In genomic region chr19:55350620-55351315, GRCh38 we compare ENCODE assay signal across 16 cellular contexts. TPM values are rescaled to one million over a fixed set of nuclear protein-coding genes. Genes with fewer than 3 reads are reported as not detected.
A peak's percentile ranks its signal among the peaks of the same experiment; 100 is the strongest.
DNase-seq lines count a peak whose midpoint lies in the region; ATAC-seq and TF ChIP-seq lines count a peak whose summit lies in the region.
"Had no signal": no experiment of that assay in that cellular context is flagged by ENCODE, and none has a peak within 500 bp of the region (broad histone marks: within the 10 kb centered on the region; RNA-seq: fewer than 3 reads in every experiment).

No MANE protein-coding gene starts in this region.

- H3K4me1 Mint-ChIP-seq in activated naive CD8-positive, alpha-beta T cell treated with anti-CD3 and anti-CD28 coated beads, Interleukin-2, amount 10 ng/mL, durations not matched to agents 7 days and 5 days = peaks cover 16% of the 10 kb centered on the region
- peaks cover 18% of the 10 kb centered on the region for H3K4me1 Mint-ChIP-seq in activated naive CD8-positive, alpha-beta T cell treated with anti-CD3 and anti-CD28 coated beads, Interleukin-2, amount 50 U/mL, for 24 hours
- H3K4me1 Mint-ChIP-seq in type B pancreatic cell (ENCODE audit: unreplicated experiment) = peaks cover 9% of the 10 kb centered on the region

- H3K9me3 Mint-ChIP-seq in activated naive CD8-positive, alpha-beta T cell treated with anti-CD3 and anti-CD28 coated beads, Interleukin-2, amount 10 ng/mL, durations not matched to agents 7 days and 5 days = no peaks in the 10 kb centered on the region
- no peaks in the 10 kb centered on the region for H3K9me3 Mint-ChIP-seq in activated naive CD8-positive, alpha-beta T cell treated with anti-CD3 and anti-CD28 coated beads, Interleukin-2, amount 50 U/mL, for 24 hours
- H3K9me3 Mint-ChIP-seq in type B pancreatic cell = no peaks in the 10 kb centered on the region

- TF ChIP-seq CTCF in RWPE1 (conservative IDR thresholded peaks at IDR 0.05; ENCODE audit: low read depth) (no peak), type B pancreatic cell (conservative IDR thresholded peaks at IDR 0.05) (no peak)

- POLR2A ChIA-PET in activated naive CD8-positive, alpha-beta T cell treated with anti-CD3 and anti-CD28 coated beads, Interleukin-2, amount 10 ng/mL, durations not matched to agents 7 days and 5 days (lab: Charles Lee) = interaction anchor here (0.6 to 2.8 kb wide), 5 partner anchors 10 to 869 kb away, joined by 3 to 15 read pairs (median 3); partner anchors contain the start of genes KMT5C and UBE2S
- POLR2A ChIA-PET in RWPE1 (lab: Yijun Ruan, JAX; ENCODE audit: low non-redundant PET) = no interaction called here

- H3K27ac Mint-ChIP-seq in activated naive CD8-positive, alpha-beta T cell treated with anti-CD3 and anti-CD28 coated beads, Interleukin-2, amount 10 ng/mL, durations not matched to agents 7 days and 5 days = no peak overlapping the region
- no peak overlapping the region for H3K27ac Mint-ChIP-seq in activated naive CD8-positive, alpha-beta T cell treated with anti-CD3 and anti-CD28 coated beads, Interleukin-2, amount 50 U/mL, for 24 hours
- H3K27ac Mint-ChIP-seq in type B pancreatic cell = no peak overlapping the region

- TF ChIP-seq POLR2A in erythroblast (IDR thresholded peaks at IDR 0.05; ENCODE audit: low read length) = peak; percentile 19

- peaks cover 4% of the 10 kb centered on the region for H3K36me3 Mint-ChIP-seq in activated naive CD8-positive, alpha-beta T cell treated with anti-CD3 and anti-CD28 coated beads, Interleukin-2, amount 10 ng/mL, durations not matched to agents 7 days and 5 days
- no peaks in the 10 kb centered on the region for H3K36me3 Mint-ChIP-seq in activated naive CD8-positive, alpha-beta T cell treated with anti-CD3 and anti-CD28 coated beads, Interleukin-2, amount 50 U/mL, for 24 hours (ENCODE audit: low read depth)
- no peaks in the 10 kb centered on the region for H3K36me3 Mint-ChIP-seq in type B pancreatic cell

- peak; percentile 27 for DNase-seq in activated naive CD8-positive, alpha-beta T cell treated with anti-CD3 and anti-CD28 coated beads, Interleukin-2, amount 10 ng/mL, durations not matched to agents 7 days and 5 days
- no peak for DNase-seq in activated naive CD8-positive, alpha-beta T cell treated with anti-CD3 and anti-CD28 coated beads, Interleukin-2, amount 50 U/mL, for 24 hours
- DNase-seq in RWPE1 (ENCODE audit: low spot score) (no peak), erythroblast (lab: John Stamatoyannopoulos, UW) (no peak), type B pancreatic cell (ENCODE audit: extremely low spot score, unreplicated experiment) (no peak), activated T-cell treated with anti-CD3 and anti-CD28 coated beads for 4 hours (no peak), GM19240 (ENCODE audit: insufficient read length, low spot score) (no peak)
- DNase-seq: KG1, NCI-H1092 treated with DMSO at 0.1 percent for 48 hours, NCI-H1694, NCI-H2107, NCI-H2227 treated with DMSO at 0.1 percent for 48 hours, NCI-H524, OCI-M1 had no signal

- peaks cover 34% of the 10 kb centered on the region for H3K27me3 Mint-ChIP-seq in activated naive CD8-positive, alpha-beta T cell treated with anti-CD3 and anti-CD28 coated beads, Interleukin-2, amount 10 ng/mL, durations not matched to agents 7 days and 5 days
- peaks cover 40% of the 10 kb centered on the region for H3K27me3 Mint-ChIP-seq in activated naive CD8-positive, alpha-beta T cell treated with anti-CD3 and anti-CD28 coated beads, Interleukin-2, amount 50 U/mL, for 24 hours
- H3K27me3 Mint-ChIP-seq in type B pancreatic cell = peaks cover 47% of the 10 kb centered on the region

- ATAC-seq in activated naive CD8-positive, alpha-beta T cell treated with anti-CD3 and anti-CD28 coated beads, Interleukin-2, amount 10 ng/mL, durations not matched to agents 7 days and 5 days (ENCODE audit: low read depth) = no peak
- no peak for ATAC-seq in activated naive CD8-positive, alpha-beta T cell treated with anti-CD3 and anti-CD28 coated beads, Interleukin-2, amount 50 U/mL, for 24 hours
- no peak for ATAC-seq in GM19455 (IDR thresholded peaks at IDR 0.05; ENCODE audit: unreplicated experiment)

- H3K4me3 Mint-ChIP-seq in activated naive CD8-positive, alpha-beta T cell treated with anti-CD3 and anti-CD28 coated beads, Interleukin-2, amount 10 ng/mL, durations not matched to agents 7 days and 5 days = no peak overlapping the region
- no peak overlapping the region for H3K4me3 Mint-ChIP-seq in activated naive CD8-positive, alpha-beta T cell treated with anti-CD3 and anti-CD28 coated beads, Interleukin-2, amount 50 U/mL, for 24 hours
- H3K4me3 Mint-ChIP-seq in type B pancreatic cell = peak overlapping the region; percentile 41

- H3K27ac ChIP-seq in RWPE1 = peak overlapping the region; percentile 97
- H3K27ac ChIP-seq: SJSA1 had no signal

- CTCF ChIA-PET in RWPE1 (lab: Yijun Ruan, JAX) = no interaction called here

RNA-seq across cellular contexts. Expression of gene COX6B2, which starts 3.8 kb away (rescaled TPM):
- total RNA-seq in activated naive CD8-positive, alpha-beta T cell treated with anti-CD3 and anti-CD28 coated beads, Interleukin-2, amount 10 ng/mL, durations not matched to agents 7 days and 5 days = under 1 TPM in 1 of 2 experiments, not detected in 1; 0.55 TPM
- 0.33 and 0.87 TPM in 2 replicates for total RNA-seq in type B pancreatic cell (ENCODE audit: low replicate concordance)

RNA-seq across cellular contexts. Expression of gene KMT5C, which starts 11.1 kb away (rescaled TPM):
- 10 to 100 TPM; 26.4 to 28.5 TPM for total RNA-seq in activated naive CD8-positive, alpha-beta T cell treated with anti-CD3 and anti-CD28 coated beads, Interleukin-2, amount 10 ng/mL, durations not matched to agents 7 days and 5 days
- 26.9 and 32.9 TPM in 2 replicates for total RNA-seq in type B pancreatic cell (ENCODE audit: low replicate concordance)

RNA-seq across cellular contexts. Expression of gene GARIN5B, which starts 12.3 kb away (rescaled TPM):
- total RNA-seq in activated naive CD8-positive, alpha-beta T cell treated with anti-CD3 and anti-CD28 coated beads, Interleukin-2, amount 10 ng/mL, durations not matched to agents 7 days and 5 days = not detected
- not detected in 2 replicates for total RNA-seq in type B pancreatic cell (ENCODE audit: low replicate concordance)

RNA-seq across cellular contexts. Expression of gene IL11, which starts 19.5 kb away (rescaled TPM):
- under 1 TPM; 0.53 to 0.60 TPM for total RNA-seq in activated naive CD8-positive, alpha-beta T cell treated with anti-CD3 and anti-CD28 coated beads, Interleukin-2, amount 10 ng/mL, durations not matched to agents 7 days and 5 days
- 0.46 and 0.48 TPM in 2 replicates for total RNA-seq in type B pancreatic cell (ENCODE audit: low replicate concordance)

RNA-seq across cellular contexts. Expression of gene TMEM150B, which starts 25.6 kb away (rescaled TPM):
- total RNA-seq in activated naive CD8-positive, alpha-beta T cell treated with anti-CD3 and anti-CD28 coated beads, Interleukin-2, amount 10 ng/mL, durations not matched to agents 7 days and 5 days = 1 to 10 TPM in 1 of 2 experiments, under 1 TPM in 1; 0.51 to 1.1 TPM
- 1.2 and 1.6 TPM in 2 replicates for total RNA-seq in type B pancreatic cell (ENCODE audit: low replicate concordance)
- total RNA-seq: SJSA1 had no signal
